Comparison of ENCODE assay signal across 8 cellular contexts in the genomic region with DNA sequence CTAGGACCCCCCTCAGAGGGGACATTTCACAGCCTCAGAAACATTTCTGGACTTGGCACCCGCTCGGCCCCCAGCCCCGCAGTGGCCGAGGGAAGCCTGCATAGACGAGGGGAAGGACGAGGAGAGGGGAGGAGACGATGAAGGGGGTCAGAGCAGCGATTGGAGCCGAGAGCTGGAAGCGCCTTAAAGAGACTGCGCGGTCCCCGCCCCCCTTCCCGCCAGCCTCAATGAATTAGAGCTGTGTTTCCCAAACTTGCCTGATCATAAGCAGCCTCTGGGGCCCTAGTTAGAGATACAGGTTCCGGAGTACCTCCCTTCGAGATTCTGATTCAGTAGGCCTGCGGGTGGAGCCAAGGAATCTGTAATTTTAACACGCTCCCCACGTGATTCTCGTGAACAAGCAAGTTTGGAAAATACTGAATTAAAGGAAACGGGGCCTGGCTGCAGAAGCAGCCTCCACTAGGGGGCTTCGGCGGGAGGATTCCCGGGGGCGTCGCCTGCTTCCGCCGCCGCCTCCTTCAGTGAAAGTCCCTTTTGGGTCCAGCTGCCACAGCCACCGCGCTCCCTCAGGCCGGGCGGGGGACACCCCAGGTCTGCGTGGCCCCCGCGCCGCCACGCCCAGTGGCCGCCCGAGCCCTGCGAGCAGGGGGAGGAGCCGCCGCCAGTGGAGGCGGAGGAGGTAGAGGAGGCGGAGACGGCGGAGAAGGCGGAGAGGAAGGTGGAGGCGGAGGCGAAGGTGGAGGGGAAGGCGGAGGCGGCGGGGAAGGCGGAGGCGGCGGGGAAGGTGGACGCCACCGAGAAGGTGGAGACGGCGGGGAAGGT. TPM values are rescaled to one million over a fixed set of nuclear protein-coding genes. Genes with fewer than 3 reads are reported as not detected.
DNase-seq lines count a peak whose midpoint lies in the region; ATAC-seq lines count a peak whose summit lies in the region.

A gene (plus strand): TSS at position 651 of the 822 bp plus-strand sequence. CDS start 824 bp downstream, outside the sequence.

- H3K9ac ChIP-seq in endocrine pancreas (ENCODE audit: control insufficient read depth, insufficient read depth, low read length), result peak within 1 kb of the TSS; percentile 87

- CTCF ChIA-PET in activated CD8-positive, alpha-beta memory T cell treated with anti-CD3 and anti-CD28 coated beads, Interleukin-2, amount 10 ng/mL, durations not matched to agents 7 days and 5 days (lab: Charles Lee), result interaction anchor here (0.6 to 3.1 kb wide), 5 partner anchors 16 to 42 kb away, joined by 3 to 22 read pairs (median 4); a partner anchor contains a TSS

- H3K36me3 ChIP-seq in endocrine pancreas (ENCODE audit: control insufficient read depth, insufficient read depth, low read length), result no peaks in the 10 kb centered on the region
- peaks cover 8% of the 10 kb centered on the region for H3K36me3 ChIP-seq in mesodermal cell (ENCODE audit: control insufficient read depth, insufficient read depth, low read length)

- peaks cover 17% of the 10 kb centered on the region for H3K4me1 Mint-ChIP-seq in activated CD8-positive, alpha-beta memory T cell treated with anti-CD3 and anti-CD28 coated beads, Interleukin-2, amount 10 ng/mL, durations not matched to agents 7 days and 5 days

- peak within 1 kb of the TSS; percentile 66 for H3K27ac ChIP-seq in mesodermal cell (ENCODE audit: low read depth, low read length, severe bottlenecking)

- no peaks in the 10 kb centered on the region for H3K9me3 Mint-ChIP-seq in activated CD8-positive, alpha-beta memory T cell treated with anti-CD3 and anti-CD28 coated beads, Interleukin-2, amount 10 ng/mL, durations not matched to agents 7 days and 5 days (ENCODE audit: low read depth)

- 0% methylated on average over 6 to 28 of the region's 60 CpGs for WGBS in mesodermal cell (ENCODE audit: insufficient coverage in 2 of 2), 2 experiments

- H3K4me1 ChIP-seq in endocrine pancreas (ENCODE audit: control insufficient read depth, insufficient read depth, low read length) (peaks cover 11% of the 10 kb centered on the region), mesodermal cell (ENCODE audit: control insufficient read depth, insufficient read depth, low read length, poor library complexity, severe bottlenecking) (no peaks in the 10 kb centered on the region)

- no peaks in the 10 kb centered on the region for H3K36me3 Mint-ChIP-seq in activated CD8-positive, alpha-beta memory T cell treated with anti-CD3 and anti-CD28 coated beads, Interleukin-2, amount 10 ng/mL, durations not matched to agents 7 days and 5 days

- H3K4me3 ChIP-seq in endocrine pancreas (ENCODE audit: control insufficient read depth, insufficient read depth, low read length), result peak within 1 kb of the TSS; percentile 48
- peak within 1 kb of the TSS; percentile 43 for H3K4me3 ChIP-seq in mesodermal cell (ENCODE audit: extremely low read depth, insufficient read depth, low read length, poor library complexity, severe bottlenecking)

- no peaks in the 10 kb centered on the region for H3K27me3 ChIP-seq in endocrine pancreas (ENCODE audit: control insufficient read depth, insufficient read depth, low read length)

- H3K4me3 Mint-ChIP-seq in activated CD8-positive, alpha-beta memory T cell treated with anti-CD3 and anti-CD28 coated beads, Interleukin-2, amount 10 ng/mL, durations not matched to agents 7 days and 5 days, result peak within 1 kb of the TSS; percentile 72

- H3K9me3 ChIP-seq in endocrine pancreas (ENCODE audit: control insufficient read depth, low read length) (no peaks in the 10 kb centered on the region), mesodermal cell (ENCODE audit: control insufficient read depth, low read length) (peaks cover 5% of the 10 kb centered on the region)

- peak; percentile 54 for DNase-seq in CMK (ENCODE audit: low read depth)
- peak; percentile 29 for DNase-seq in HPDE6-E6E7 (ENCODE audit: extremely low spot score)
- DNase-seq in NK-92 (lab: John Stamatoyannopoulos, UW; ENCODE audit: unreplicated experiment), result peak; percentile 5
- peak; percentile 83 for DNase-seq in activated CD8-positive, alpha-beta memory T cell treated with anti-CD3 and anti-CD28 coated beads, Interleukin-2, amount 10 ng/mL, durations not matched to agents 7 days and 5 days
- DNase-seq in stimulated activated CD8-positive, alpha-beta memory T cell treated with anti-CD3 and anti-CD28 coated beads, Interleukin-15, amount 100 ng/mL, for 24 hours (ENCODE audit: low read depth), result peak; percentile 27

- peak within 1 kb of the TSS; percentile 52 for H3K27ac Mint-ChIP-seq in activated CD8-positive, alpha-beta memory T cell treated with anti-CD3 and anti-CD28 coated beads, Interleukin-2, amount 10 ng/mL, durations not matched to agents 7 days and 5 days

- no peaks in the 10 kb centered on the region for H3K27me3 Mint-ChIP-seq in activated CD8-positive, alpha-beta memory T cell treated with anti-CD3 and anti-CD28 coated beads, Interleukin-2, amount 10 ng/mL, durations not matched to agents 7 days and 5 days

- ATAC-seq in GM19467 (IDR thresholded peaks at IDR 0.05; ENCODE audit: unreplicated experiment), result peak; percentile 91
- ATAC-seq in activated CD8-positive, alpha-beta memory T cell treated with anti-CD3 and anti-CD28 coated beads, Interleukin-2, amount 10 ng/mL, durations not matched to agents 7 days and 5 days, result peak; percentile 96

RNA-seq across cellular contexts. Expression of the gene that starts here (rescaled TPM):
- 1 to 10 TPM; 1.0 to 1.7 TPM for total RNA-seq in activated CD8-positive, alpha-beta memory T cell treated with anti-CD3 and anti-CD28 coated beads, Interleukin-2, amount 10 ng/mL, durations not matched to agents 7 days and 5 days
- 6.5 TPM for polyA plus RNA-seq in mesodermal cell (2013, experiment 1 of 2)
- polyA plus RNA-seq in mesodermal cell (2013, experiment 2 of 2), result 6.4 TPM

Comparison
In these comparisons a context has a peak if more than half of its experiments do, and no peak if none do; other contexts are left out.
1. Peak in every context shown above with its lines: DNase-seq, ATAC-seq, H3K4me3 ChIP-seq and H3K27ac ChIP-seq.
2. DNase-seq: peak in every context shown above with its lines; median percentile 83 in activated CD8-positive, alpha-beta memory T cell treated with anti-CD3 and anti-CD28 coated beads, Interleukin-2, amount 10 ng/mL, durations not matched to agents 7 days and 5 days; 54 in CMK; 29 in HPDE6-E6E7; 27 in stimulated activated CD8-positive, alpha-beta memory T cell treated with anti-CD3 and anti-CD28 coated beads, Interleukin-15, amount 100 ng/mL, for 24 hours; 5 in NK-92.